Comparison of ENCODE assay signal across 18 cellular contexts in genomic region chr9:133400292-133400691, GRCh38. TPM values are rescaled to one million over a fixed set of nuclear protein-coding genes. Genes with fewer than 3 reads are reported as not detected.
DNase-seq lines count a peak whose midpoint lies in the region; ATAC-seq and TF ChIP-seq lines count a peak whose summit lies in the region.
"Had no signal": no experiment of that assay in that cellular context is flagged by ENCODE, and none has a peak within 500 bp of the region (broad histone marks: within the 10 kb centered on the region; RNA-seq: fewer than 3 reads in every experiment).

No MANE protein-coding gene starts in this region.

- H3K27ac ChIP-seq in osteoblast (ENCODE audit: low read depth, low read length), result no peak overlapping the region
- H3K27ac ChIP-seq: BLaER1 treated with 17β-estradiol and CSF1 and Interleukin-3, amounts not matched to agents 10 nM and 100 nM had no signal

- no peak for ATAC-seq in WTC11
- ATAC-seq: CD8-positive, alpha-beta T cell had no signal

- TF ChIP-seq CTCF in WTC11 (IDR thresholded peaks at IDR 0.05) (no peak), osteoblast (IDR thresholded peaks at IDR 0.05; ENCODE audit: extremely low read depth, low read depth, low read length) (no peak)

- no peak overlapping the region for H3K4me3 ChIP-seq in osteoblast (ENCODE audit: insufficient read depth, low read length)
- H3K4me3 ChIP-seq: BLaER1 treated with 17β-estradiol and CSF1 and Interleukin-3, amounts not matched to agents 10 nM and 100 nM had no signal

- H4K20me1 ChIP-seq in osteoblast (ENCODE audit: insufficient read depth, low read length), result peaks cover 7% of the 10 kb centered on the region

- no peak overlapping the region for H3K27ac Mint-ChIP-seq in WTC11
- H3K27ac Mint-ChIP-seq: CD8-positive, alpha-beta T cell; HFFc6 had no signal

- H3K4me1 ChIP-seq in osteoblast (ENCODE audit: insufficient read depth, low read length), result peaks cover 1% of the 10 kb centered on the region

- peaks cover 4% of the 10 kb centered on the region for H3K27me3 Mint-ChIP-seq in WTC11 (ENCODE audit: low read depth)

- H3K4me2 ChIP-seq in osteoblast (ENCODE audit: insufficient read depth, low read length), result no peak overlapping the region
- H3K4me2 ChIP-seq: BLaER1 treated with 17β-estradiol and CSF1 and Interleukin-3, amounts not matched to agents 10 nM and 100 nM had no signal

- POLR2A ChIA-PET in WTC11 (lab: Charles Lee), result interaction anchor here (0.7 kb wide), 1 partner anchor 594 kb away, joined by 3 read pairs; no protein-coding TSS in a partner anchor

- CTCF ChIA-PET in WTC11 (lab: Charles Lee), result interaction anchor here (0.6 to 1.1 kb wide), 2 partner anchors 58 to 214 kb away, joined by 3 read pairs; no protein-coding TSS in a partner anchor

- H3K27me3 ChIP-seq in osteoblast (ENCODE audit: insufficient read depth, low read length), result peaks cover 15% of the 10 kb centered on the region
- H3K27me3 ChIP-seq: BLaER1 treated with 17β-estradiol and CSF1 and Interleukin-3, amounts not matched to agents 10 nM and 100 nM had no signal

- H3K36me3 Mint-ChIP-seq in WTC11, result peaks cover 6% of the 10 kb centered on the region

- peaks cover 5% of the 10 kb centered on the region for H3K36me3 ChIP-seq in osteoblast (ENCODE audit: insufficient read depth, low read length)

- no peak overlapping the region for H2AFZ ChIP-seq in osteoblast (ENCODE audit: low read length)

- no peaks in the 10 kb centered on the region for H3K4me1 Mint-ChIP-seq in WTC11

- no peaks in the 10 kb centered on the region for H3K9me3 ChIP-seq in osteoblast (ENCODE audit: low read depth, low read length)
- H3K9me3 ChIP-seq: BLaER1 treated with 17β-estradiol and CSF1 and Interleukin-3, amounts not matched to agents 10 nM and 100 nM had no signal

- no peaks in the 10 kb centered on the region for H3K79me2 ChIP-seq in osteoblast (ENCODE audit: insufficient read depth, low read length)

- no peak for DNase-seq in WTC11 (ENCODE audit: low spot score)
- peak; percentile 14 for DNase-seq in osteoblast (ENCODE audit: insufficient read length, low spot score, missing footprints)
- DNase-seq in NCI-H1105 (lab: John Stamatoyannopoulos, UW), result no peak
- DNase-seq: Calu3; CD8-positive, alpha-beta T cell; DMS53; EL; HFFc6; Karpas-422; NCI-H1436; NCI-H1930; NCI-H226; NCI-H524; NCI-H82; RPMI8226; SIG-M5; T-helper 1 cell had no signal

- no peak overlapping the region for H3K4me3 Mint-ChIP-seq in WTC11
- H3K4me3 Mint-ChIP-seq: CD8-positive, alpha-beta T cell; HFFc6 had no signal

- H3K9me3 Mint-ChIP-seq in WTC11, result no peaks in the 10 kb centered on the region
- H3K9me3 Mint-ChIP-seq: CD8-positive, alpha-beta T cell; HFFc6 had no signal

TF ChIP-seq in WTC11, 78 proteins besides CTCF, POLR2A, EP300 and RAD21:
- no peak for TF ChIP-seq IRF1 (CRISPR knock-in tag; IDR thresholded peaks at IDR 0.05)
- TF ChIP-seq FOXP1 (CRISPR knock-in tag; IDR thresholded peaks at IDR 0.05; ENCODE audit: borderline replicate concordance), result peak; percentile 43; the same call in 1 of the 2 replicates

RNA-seq across cellular contexts. Expression of gene REXO4, which starts 17.5 kb away (rescaled TPM):
- total RNA-seq in WTC11 (2021), result 33.0 to 38.6 TPM (median 36.3 TPM) in 3 replicates
- total RNA-seq in osteoblast, result 10.6 and 11.9 TPM in 2 replicates

RNA-seq across cellular contexts. Expression of gene ADAMTS13, which starts 21.9 kb away (rescaled TPM):
- total RNA-seq in WTC11 (2021), result 12.0 to 16.4 TPM (median 15.9 TPM) in 3 replicates
- total RNA-seq in osteoblast, result 1.2 and 1.4 TPM in 2 replicates

RNA-seq across cellular contexts. Expression of gene STKLD1, which starts 24.1 kb away (rescaled TPM):
- 0.94 to 1.6 TPM (median 0.98 TPM) in 3 replicates for total RNA-seq in WTC11 (2021)
- 0.72 and 1.2 TPM in 2 replicates for total RNA-seq in osteoblast

RNA-seq across cellular contexts. Expression of gene SURF4, which starts 24.4 kb away (rescaled TPM):
- total RNA-seq in WTC11 (2021), result 171 to 173 TPM (median 173 TPM) in 3 replicates
- total RNA-seq in osteoblast, result 366 and 392 TPM in 2 replicates

RNA-seq across cellular contexts. Expression of gene SURF2, which starts 43.9 kb away (rescaled TPM):
- total RNA-seq in WTC11 (2021) (26.3 to 33.3 TPM (median 28.8 TPM) in 3 replicates), osteoblast (10.3 and 15.2 TPM in 2 replicates)
